Comparison of ENCODE assay signal across 1 cellular context in genomic region chr7:149281508-149282330, GRCh38.
TF ChIP-seq lines count a peak whose summit lies in the region.

No MANE protein-coding gene starts in this region.

TF ChIP-seq in H1, 55 proteins besides CTCF, POLR2A, EP300 and RAD21:
- TF ChIP-seq TEAD4 (IDR thresholded peaks at IDR 0.05; ENCODE audit: low read depth, low read length), result no peak
- TF ChIP-seq ATF2 (IDR thresholded peaks at IDR 0.05; ENCODE audit: low read length), result no peak
- TF ChIP-seq SIX5 (IDR thresholded peaks at IDR 0.05; ENCODE audit: low read depth, low read length), result no peak
- no peak for TF ChIP-seq PHF8 (conservative IDR thresholded peaks at IDR 0.05; ENCODE audit: low read depth, low read length)
- no peak for TF ChIP-seq JUND (IDR thresholded peaks at IDR 0.05; ENCODE audit: low read length)
- TF ChIP-seq CBX5 (IDR thresholded peaks at IDR 0.05; ENCODE audit: low read depth, low read length), result no peak
- 0 out of 2 replicates have a peak, but pooled peaks have one; percentile 18 for TF ChIP-seq MAX (IDR thresholded peaks at IDR 0.05)
